ENCODE assay signal across 23 cellular contexts in the genomic region with DNA sequence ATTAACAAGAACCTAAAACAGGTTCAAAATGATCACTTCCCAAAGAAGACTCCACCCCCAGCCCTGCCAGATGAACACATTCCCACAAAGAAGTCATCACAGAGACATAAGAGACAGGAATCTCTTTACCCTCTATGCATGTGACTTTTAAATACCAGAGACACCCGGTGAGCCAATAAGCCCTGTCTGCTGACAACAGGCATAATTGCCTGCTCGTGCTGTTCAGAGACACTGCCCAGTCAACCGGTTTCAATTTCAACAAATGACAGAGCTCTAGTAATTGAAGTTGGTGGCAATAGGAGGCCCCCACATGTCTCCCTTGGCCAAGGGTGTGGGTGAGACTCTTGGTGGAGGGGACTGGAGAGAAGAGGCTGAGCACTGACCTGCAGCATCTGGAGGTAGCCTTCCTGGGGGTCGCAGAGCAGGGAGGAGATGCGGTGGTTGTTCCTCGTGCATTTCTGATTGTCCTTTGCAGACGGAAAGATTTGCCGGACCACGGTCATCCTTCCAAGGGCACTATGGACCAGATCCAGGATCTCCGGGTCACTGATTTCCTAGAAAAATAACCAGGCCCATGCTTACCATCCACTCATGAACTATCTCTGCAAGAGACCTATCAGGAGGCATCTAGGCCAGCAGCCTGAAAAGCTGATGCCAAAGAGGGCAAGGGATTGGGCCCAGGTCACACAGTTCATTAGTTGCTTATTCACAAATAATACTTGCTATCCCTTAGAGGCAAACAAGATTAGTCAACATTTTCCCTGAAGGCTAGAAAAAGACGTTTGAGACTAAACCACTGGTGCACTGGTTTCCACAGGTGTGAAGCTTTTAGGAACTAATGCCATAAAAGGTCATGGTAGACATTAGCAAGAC.
"Had no signal": no experiment of that assay in that cellular context is flagged by ENCODE, and none has a peak within 500 bp of the region (broad histone marks: within the 10 kb centered on the region; RNA-seq: fewer than 3 reads in every experiment).

No MANE protein-coding gene starts in this region.

- H3K27me3 ChIP-seq: Peyer's patch, SJCRH30 had no signal

- H3K27ac ChIP-seq: PC-9, Peyer's patch, SJCRH30 had no signal

- DNase-seq: KBM-7, MV-4-11, NCI-H1048, NCI-H1105, NCI-H1417 treated with DMSO at 0.1 percent for 48 hours, NCI-H146, NCI-H1694 treated with DMSO at 0.1 percent for 48 hours, NCI-H2029, NCI-H2081 treated with DMSO at 0.1 percent for 48 hours, NCI-H2171, NCI-H226, NCI-H446, NCI-H510A, NCI-H524 treated with DMSO at 0.1 percent for 48 hours, NCI-H69, NCI-H774, OCI-M1, PC-9, Peyer's patch, SHP77 treated with DMSO at 0.1 percent for 48 hours, SJCRH30 had no signal

- ATAC-seq: Right ventricle myocardium inferior, SK-N-SH treated with all-trans-retinoic acid at 6 μM for 48 hours had no signal

- H3K4me3 ChIP-seq: PC-9, Peyer's patch, SJCRH30 had no signal

- H3K4me1 ChIP-seq: Peyer's patch, SJCRH30 had no signal

- H3K36me3 ChIP-seq: Peyer's patch, SJCRH30 had no signal

- H3K9me3 ChIP-seq: Peyer's patch, SJCRH30 had no signal
